In genomic region chr17:63694974-63695773, GRCh38 we compare ENCODE assay signal across 13 cellular contexts. TPM values are rescaled to one million over a fixed set of nuclear protein-coding genes. Genes with fewer than 3 reads are reported as not detected.
DNase-seq lines count a peak whose midpoint lies in the region; TF ChIP-seq lines count a peak whose summit lies in the region.
"Had no signal": no experiment of that assay in that cellular context is flagged by ENCODE, and none has a peak within 500 bp of the region (broad histone marks: within the 10 kb centered on the region; RNA-seq: fewer than 3 reads in every experiment).

No MANE protein-coding gene starts in this region.

- peaks cover 2% of the 10 kb centered on the region for H3K36me3 Mint-ChIP-seq in activated naive CD4-positive, alpha-beta T cell treated with anti-CD3 and anti-CD28 coated beads, Interleukin-2, amount 50 U/mL, for 24 hours

- H3K4me1 ChIP-seq in effector memory CD4-positive, alpha-beta T cell (ENCODE audit: control insufficient read depth, insufficient read depth, low read length, poor library complexity, severe bottlenecking) = peaks cover 44% of the 10 kb centered on the region

- H3K4me3 ChIP-seq in SU-DHL-6 (ENCODE audit: insufficient read depth, low read length, poor library complexity, severe bottlenecking) = no peak overlapping the region
- no peak overlapping the region for H3K4me3 ChIP-seq in effector memory CD4-positive, alpha-beta T cell (ENCODE audit: insufficient read depth, low read depth, low read length, poor library complexity, severe bottlenecking)
- H3K4me3 ChIP-seq: coronary artery had no signal

- H3K27me3 Mint-ChIP-seq in activated naive CD4-positive, alpha-beta T cell treated with anti-CD3 and anti-CD28 coated beads, Interleukin-2, amount 50 U/mL, for 24 hours = no peaks in the 10 kb centered on the region

- H3K27ac ChIP-seq in SU-DHL-6 (ENCODE audit: low read depth, low read length) = peak overlapping the region; percentile 98
- H3K27ac ChIP-seq in effector memory CD4-positive, alpha-beta T cell (ENCODE audit: insufficient read depth, low read length, poor library complexity, severe bottlenecking) = peak overlapping the region; percentile 46
- H3K27ac ChIP-seq: coronary artery had no signal

- H3K27me3 ChIP-seq in SU-DHL-6 (ENCODE audit: low read length) = no peaks in the 10 kb centered on the region
- no peaks in the 10 kb centered on the region for H3K27me3 ChIP-seq in effector memory CD4-positive, alpha-beta T cell (replicated peaks; ENCODE audit: control insufficient read depth, insufficient read depth, low read length, poor library complexity, severe bottlenecking)

- H3K4me3 Mint-ChIP-seq in activated naive CD4-positive, alpha-beta T cell treated with anti-CD3 and anti-CD28 coated beads, Interleukin-2, amount 50 U/mL, for 24 hours = peak overlapping the region; percentile 60

- no peak overlapping the region for H3K4me2 ChIP-seq in SU-DHL-6 (ENCODE audit: low read depth, low read length, poor library complexity, severe bottlenecking)

- no peak overlapping the region for H3K9ac ChIP-seq in SU-DHL-6 (ENCODE audit: low read length)

- no peaks in the 10 kb centered on the region for H4K20me1 ChIP-seq in SU-DHL-6 (ENCODE audit: low read depth, low read length)

- peaks cover 30% of the 10 kb centered on the region for H3F3A ChIP-seq in SU-DHL-6 (ENCODE audit: insufficient read depth)

- peaks cover 12% of the 10 kb centered on the region for H3K79me2 ChIP-seq in SU-DHL-6 (ENCODE audit: insufficient read depth, low read length)

- H2AFZ ChIP-seq in SU-DHL-6 (ENCODE audit: low read depth, low read length, severe bottlenecking) = no peak overlapping the region

- H3K9me3 ChIP-seq in SU-DHL-6 (ENCODE audit: insufficient read depth, low read length) = no peaks in the 10 kb centered on the region
- no peaks in the 10 kb centered on the region for H3K9me3 ChIP-seq in effector memory CD4-positive, alpha-beta T cell (ENCODE audit: control insufficient read depth, low read length)

- no peak for DNase-seq in activated naive CD4-positive, alpha-beta T cell treated with Interleukin-2 at 50 U/mL for 16 hours
- DNase-seq in effector memory CD4-positive, alpha-beta T cell = no peak
- peak; percentile 34 for DNase-seq in superior temporal gyrus (ENCODE audit: extremely low spot score)
- DNase-seq in NCI-H524 (lab: John Stamatoyannopoulos, UW) = no peak
- no peak for DNase-seq in occipital lobe (lab: John Stamatoyannopoulos, UW)
- DNase-seq in activated CD4-positive, CD25-positive, alpha-beta regulatory T cell treated with anti-CD3 and anti-CD28 coated beads, Interleukin-2, amount 50 U/mL, for 72 hours = no peak
- DNase-seq: left colon; MM.1S; NCI-H774; stimulated activated CD4-positive, alpha-beta T cell treated with anti-CD3 and anti-CD28 coated beads, Interleukin-2, amount 100 ng/mL, for 24 hours had no signal

- H3K4me1 Mint-ChIP-seq in activated naive CD4-positive, alpha-beta T cell treated with anti-CD3 and anti-CD28 coated beads, Interleukin-2, amount 50 U/mL, for 24 hours = peaks cover 59% of the 10 kb centered on the region

- peak overlapping the region; percentile 77 for H3K27ac Mint-ChIP-seq in activated naive CD4-positive, alpha-beta T cell treated with anti-CD3 and anti-CD28 coated beads, Interleukin-2, amount 50 U/mL, for 24 hours

- no peak for TF ChIP-seq CTCF in SU-DHL-6 (IDR thresholded peaks at IDR 0.05; ENCODE audit: insufficient read depth, low read length, poor library complexity, severe bottlenecking)

- H3K9me2 ChIP-seq in SU-DHL-6 (replicated peaks; ENCODE audit: insufficient read depth, low read length) = no peaks in the 10 kb centered on the region

- H3K36me3 ChIP-seq in SU-DHL-6 (ENCODE audit: low read length) = no peaks in the 10 kb centered on the region; the same call in 1 of the 2 replicates
- H3K36me3 ChIP-seq in effector memory CD4-positive, alpha-beta T cell (ENCODE audit: control insufficient read depth, insufficient read depth, low read length) = peaks cover 55% of the 10 kb centered on the region

- no peaks in the 10 kb centered on the region for H3K9me3 Mint-ChIP-seq in activated naive CD4-positive, alpha-beta T cell treated with anti-CD3 and anti-CD28 coated beads, Interleukin-2, amount 50 U/mL, for 24 hours

RNA-seq across cellular contexts. Expression of gene LIMD2, which starts 4.8 kb away (rescaled TPM):
- 15.0 TPM for total RNA-seq in occipital lobe

RNA-seq across cellular contexts. Expression of gene STRADA, which starts 46.4 kb away (rescaled TPM):
- 27.8 TPM for total RNA-seq in occipital lobe
